12 cellular contexts compared by ENCODE assay signal in the genomic region with DNA sequence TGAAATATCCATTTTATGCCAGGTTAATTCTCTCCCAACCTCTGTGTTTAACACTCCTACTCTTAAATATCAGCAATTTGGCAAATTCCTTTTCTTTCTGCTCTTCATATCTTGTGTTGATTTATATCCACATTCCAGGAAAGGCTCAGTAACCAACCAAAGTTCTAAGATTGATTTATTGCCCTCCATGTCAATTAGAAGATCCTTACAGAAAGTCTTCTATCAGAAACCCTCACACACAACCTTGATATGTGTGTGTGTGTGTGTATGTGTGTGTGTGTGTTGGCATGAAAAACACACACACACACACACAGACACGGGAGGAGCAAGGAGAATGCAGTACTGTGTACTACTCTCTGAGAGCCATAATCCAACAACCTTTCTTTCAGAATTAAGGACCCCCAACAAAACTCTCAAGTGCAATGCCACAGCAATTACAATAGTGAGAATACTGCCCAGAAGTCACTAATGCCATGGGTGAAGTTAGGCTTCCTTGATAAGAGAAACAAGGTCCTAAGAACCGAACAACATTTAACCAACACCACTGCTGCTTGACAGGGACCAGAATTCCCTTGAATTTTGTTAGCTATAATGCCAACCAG. TPM values are rescaled to one million over a fixed set of nuclear protein-coding genes. Genes with fewer than 3 reads are reported as not detected.
A peak's percentile ranks its signal among the peaks of the same experiment; 100 is the strongest.
DNase-seq lines count a peak whose midpoint lies in the region; ATAC-seq, FAIRE-seq and TF ChIP-seq lines count a peak whose summit lies in the region.
"Had no signal": no experiment of that assay in that cellular context is flagged by ENCODE, and none has a peak within 500 bp of the region (broad histone marks: within the 10 kb centered on the region; RNA-seq: fewer than 3 reads in every experiment).

No MANE protein-coding gene starts in this region.

- FAIRE-seq in G401.6 (lab: Jason Lieb, UNC) = peak; percentile 83
- FAIRE-seq: pancreas had no signal

- ATAC-seq in HG02763 (IDR thresholded peaks at IDR 0.05; ENCODE audit: unreplicated experiment) = no peak
- no peak for ATAC-seq in GM21367 (IDR thresholded peaks at IDR 0.05; ENCODE audit: unreplicated experiment)

- H3K9ac ChIP-seq in trophoblast cell (ENCODE audit: low read length) = no peak overlapping the region

- H3K9me3 ChIP-seq in WERI-Rb-1 (ENCODE audit: severe bottlenecking) (no peaks in the 10 kb centered on the region), trophoblast cell (ENCODE audit: insufficient read depth, low read depth, low read length) (no peaks in the 10 kb centered on the region)
- H3K9me3 ChIP-seq: pancreas had no signal

- H3K27ac Mint-ChIP-seq in glutamatergic neuron (ENCODE audit: unreplicated experiment) = peak overlapping the region; percentile 69

- no peaks in the 10 kb centered on the region for H3K79me1 ChIP-seq in trophoblast cell (ENCODE audit: low read length)

- TF ChIP-seq CTCF in WERI-Rb-1 (IDR thresholded peaks at IDR 0.05; ENCODE audit: low read depth, low read length) (no peak), glutamatergic neuron (IDR thresholded peaks at IDR 0.05; ENCODE audit: partially characterized antibody, unreplicated experiment) (no peak), GM13977 (IDR thresholded peaks at IDR 0.05; ENCODE audit: extremely low read depth, insufficient read depth, missing control alignments) (no peak)

- H3K4me1 ChIP-seq in trophoblast cell (ENCODE audit: control insufficient read depth in 1 of 2, insufficient read depth in 2 of 2, low read length in 2 of 2) = peaks cover 2 to 5% of the 10 kb centered on the region in 2 experiments
- H3K4me1 ChIP-seq: pancreas had no signal

- no peak overlapping the region for H4K91ac ChIP-seq in trophoblast cell (ENCODE audit: low read depth, low read length)

- H4K8ac ChIP-seq in trophoblast cell (ENCODE audit: low read depth, low read length) = no peak overlapping the region

- H3K4me2 ChIP-seq in trophoblast cell (ENCODE audit: low read length) = peak overlapping the region; percentile 87

- no peak overlapping the region for H2AFZ ChIP-seq in trophoblast cell (ENCODE audit: insufficient read depth, low read length, poor library complexity)

- peaks cover 23% of the 10 kb centered on the region for H3K4me1 Mint-ChIP-seq in glutamatergic neuron (ENCODE audit: low read depth, unreplicated experiment)

- H2AK5ac ChIP-seq in trophoblast cell (ENCODE audit: low read length) = no peak overlapping the region

- H3K27ac ChIP-seq in WERI-Rb-1 (no peak overlapping the region), trophoblast cell (ENCODE audit: low read depth, low read length) (no peak overlapping the region)
- H3K27ac ChIP-seq: pancreas had no signal

- no peaks in the 10 kb centered on the region for H3K79me2 ChIP-seq in trophoblast cell (ENCODE audit: control insufficient read depth, insufficient read depth, low read length, poor library complexity)

- H3K14ac ChIP-seq in trophoblast cell (ENCODE audit: low read length) = no peak overlapping the region

- WGBS in trophoblast cell (ENCODE audit: extremely low coverage, insufficient coverage, insufficient read length) = no CpG with 5 or more reads among the region's 2 CpGs

- no peak overlapping the region for H3K4ac ChIP-seq in trophoblast cell (ENCODE audit: low read depth, low read length)

- H3K4me3 ChIP-seq in WERI-Rb-1 (ENCODE audit: low read depth, low read length) (peak overlapping the region; percentile 35), trophoblast cell (ENCODE audit: low read depth, low read length) (no peak overlapping the region)

- H3K18ac ChIP-seq in trophoblast cell (ENCODE audit: low read length) = no peak overlapping the region

- no peak overlapping the region for H2BK5ac ChIP-seq in trophoblast cell (ENCODE audit: low read depth, low read length, poor library complexity)

- DNase-seq in WERI-Rb-1 (no peak), glutamatergic neuron (no peak), trophoblast cell (no peak), GM13977 (ENCODE audit: low spot score) (no peak), retina (no peak)
- DNase-seq: activated CD8-positive, alpha-beta memory T cell treated with anti-CD3 and anti-CD28 coated beads, Interleukin-2, amount 50 U/mL, for 4 hours had no signal

- H3K27me3 ChIP-seq in WERI-Rb-1 (ENCODE audit: insufficient read depth, low read depth, severe bottlenecking) (peaks cover 30% of the 10 kb centered on the region), trophoblast cell (ENCODE audit: insufficient read depth, low read length) (no peaks in the 10 kb centered on the region)

- H3K9me3 Mint-ChIP-seq in glutamatergic neuron (ENCODE audit: unreplicated experiment) = no peaks in the 10 kb centered on the region

- no peak overlapping the region for H3K23ac ChIP-seq in trophoblast cell (ENCODE audit: low read length)

- in situ Hi-C loops in GM13977 (cut with MboI; ENCODE audit: low pct_unique_long_range_greater_than_20kb, low sequenced_read_pairs, unreplicated experiment) = no loop called here

- peaks cover 5% of the 10 kb centered on the region for H3K27me3 Mint-ChIP-seq in glutamatergic neuron (ENCODE audit: unreplicated experiment)

- H3K36me3 ChIP-seq in WERI-Rb-1 (no peaks in the 10 kb centered on the region), trophoblast cell (ENCODE audit: control insufficient read depth in 1 of 2, insufficient read depth in 2 of 2, low read length in 2 of 2) (no peaks in the 10 kb centered on the region)
- H3K36me3 ChIP-seq: pancreas had no signal

- no peak overlapping the region for H2BK120ac ChIP-seq in trophoblast cell (ENCODE audit: insufficient read depth, low read length, poor library complexity)

- H3K4me3 Mint-ChIP-seq in glutamatergic neuron (ENCODE audit: unreplicated experiment) = peak overlapping the region; percentile 94

- H4K12ac ChIP-seq in trophoblast cell (ENCODE audit: low read depth, low read length) = no peak overlapping the region

- no peaks in the 10 kb centered on the region for H3K36me3 Mint-ChIP-seq in glutamatergic neuron (ENCODE audit: unreplicated experiment)

- H2BK12ac ChIP-seq in trophoblast cell (ENCODE audit: low read length) = no peak overlapping the region

RNA-seq across cellular contexts. Expression of gene LSAMP, which starts 1.1 kb away (rescaled TPM):
- total RNA-seq in glutamatergic neuron (ENCODE audit: unreplicated experiment) = 67.1 TPM
- polyA plus RNA-seq in trophoblast cell (2013) = 0.12 TPM in 2 replicates
- total RNA-seq: LHCN-M2; T-helper 2 cell treated with Interferon-gamma antibody and Interleukin-4, amounts not matched to agents 100 ng/mL and 5 ng/mL, for 36 hours had no signal
